Comparison of ENCODE assay signal across 26 cellular contexts in the genomic region with DNA sequence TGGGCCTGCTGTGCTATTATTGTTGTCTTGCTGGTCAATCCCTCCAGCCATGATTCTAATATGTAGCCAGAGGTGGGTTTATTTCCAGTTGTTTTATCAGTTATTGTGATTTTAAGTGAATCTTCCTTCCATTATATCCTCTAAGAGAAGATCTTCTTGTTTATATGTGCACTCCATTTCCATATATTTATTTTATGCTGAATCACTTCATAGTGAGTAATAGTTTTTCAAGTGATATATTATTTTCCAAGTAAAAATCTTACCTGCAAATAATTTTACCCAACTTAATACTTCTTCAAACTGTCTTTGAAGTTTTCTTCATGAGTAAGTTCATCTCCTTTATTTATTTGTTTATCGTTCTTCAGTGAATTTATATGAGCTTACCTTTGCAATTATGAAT. TPM values are rescaled to one million over a fixed set of nuclear protein-coding genes. Genes with fewer than 3 reads are reported as not detected.
"Had no signal": no experiment of that assay in that cellular context is flagged by ENCODE, and none has a peak within 500 bp of the region (broad histone marks: within the 10 kb centered on the region; RNA-seq: fewer than 3 reads in every experiment).

No MANE protein-coding gene starts in this region.

- DNase-seq: dermis blood vessel endothelial cell; dorsolateral prefrontal cortex; effector CD4-positive, alpha-beta T cell; effector memory CD8-positive, alpha-beta T cell; endodermal cell; foreskin keratinocyte; glutamatergic neuron; head of caudate nucleus; heart right ventricle; hippocampal formation; kidney glomerular epithelial cell; left ventricle myocardium inferior; lower lobe of right lung; mesenchymal stem cell; mucosa of descending colon; naive B cell had no signal

- H3K4me3 ChIP-seq: coronary artery, dorsolateral prefrontal cortex, esophagus muscularis mucosa, heart right ventricle, left ventricle myocardium inferior, lower lobe of right lung, mucosa of descending colon had no signal

- H3K4me1 ChIP-seq: esophagus muscularis mucosa, foreskin keratinocyte, heart right ventricle, left ventricle myocardium inferior, lower lobe of right lung had no signal

- H3K27me3 ChIP-seq: dorsolateral prefrontal cortex, foreskin keratinocyte, heart right ventricle had no signal

- H3K27ac ChIP-seq: coronary artery, dorsolateral prefrontal cortex, esophagus muscularis mucosa, foreskin keratinocyte, heart right ventricle, left ventricle myocardium inferior, lower lobe of right lung had no signal

- FAIRE-seq: colon, endothelial cell of umbilical vein, frontal cortex, islet of Langerhans, keratinocyte had no signal

- ATAC-seq: effector memory CD8-positive, alpha-beta T cell; foreskin keratinocyte; heart right ventricle; left lobe of liver; lower lobe of right lung; mucosa of descending colon had no signal

- H3K9me3 ChIP-seq: esophagus muscularis mucosa, heart right ventricle, left ventricle myocardium inferior, lower lobe of right lung, mucosa of descending colon had no signal

RNA-seq across cellular contexts. Expression of a gene that starts 13.5 kb away (rescaled TPM):
- total RNA-seq: cerebellum, foreskin keratinocyte, frontal cortex, mesothelial cell of epicardium had no signal
